Comparison of ENCODE assay signal across 12 cellular contexts in the genomic region with DNA sequence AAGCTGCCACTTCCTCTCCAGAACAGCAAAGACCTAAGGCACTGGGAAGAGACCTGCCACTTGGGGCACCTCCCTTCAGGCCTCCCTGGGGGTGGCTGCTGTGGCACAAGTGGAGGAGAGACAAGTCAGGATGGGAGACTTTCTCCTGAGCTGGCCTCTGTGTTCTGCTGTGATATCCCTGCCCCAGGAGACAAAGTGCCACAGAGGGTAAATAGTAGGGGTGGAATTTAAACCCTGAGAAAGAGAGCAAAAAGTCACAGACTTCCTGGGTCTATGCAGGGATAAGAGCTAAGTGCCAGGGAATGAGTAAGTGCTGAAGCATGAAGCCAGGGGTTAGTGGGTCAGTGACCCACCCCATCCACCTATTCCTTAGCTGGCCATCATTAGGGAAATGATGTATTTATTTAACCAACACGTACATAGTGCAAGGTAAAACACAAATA.
DNase-seq lines count a peak whose midpoint lies in the region; ATAC-seq and TF ChIP-seq lines count a peak whose summit lies in the region.
"Had no signal": no experiment of that assay in that cellular context is flagged by ENCODE, and none has a peak within 500 bp of the region (broad histone marks: within the 10 kb centered on the region; RNA-seq: fewer than 3 reads in every experiment).

No MANE protein-coding gene starts in this region.

- H3K4me1 ChIP-seq in mesendoderm (ENCODE audit: control insufficient read depth, low read depth, low read length): peaks cover 23% of the 10 kb centered on the region

- H3K4me1 Mint-ChIP-seq in MCF 10A (ENCODE audit: insufficient read depth, unreplicated experiment): peaks cover 40% of the 10 kb centered on the region
- H3K4me1 Mint-ChIP-seq in activated CD4-positive, alpha-beta T cell treated with anti-CD3 and anti-CD28 coated beads for 36 hours: peaks cover 9% of the 10 kb centered on the region
- H3K4me1 Mint-ChIP-seq: activated B cell treated with CpG ODN at 0.5 μM for 24 hours had no signal

- H3K36me3 Mint-ChIP-seq in MCF 10A (ENCODE audit: insufficient read depth, unreplicated experiment): no peaks in the 10 kb centered on the region
- H3K36me3 Mint-ChIP-seq in activated CD4-positive, alpha-beta T cell treated with anti-CD3 and anti-CD28 coated beads for 36 hours (ENCODE audit: low read depth): no peaks in the 10 kb centered on the region

- H3K4me2 ChIP-seq in mesendoderm (ENCODE audit: low read length): no peak overlapping the region

- intact Hi-C loops in MCF 10A (cut with micrococcal nuclease): no loop called here
- intact Hi-C loops in activated CD4-positive, alpha-beta T cell treated with anti-CD3 and anti-CD28 coated beads for 36 hours (cut with DNase I, micrococcal nuclease): no loop called here

- no peaks in the 10 kb centered on the region for H3K27me3 Mint-ChIP-seq in MCF 10A (ENCODE audit: insufficient read depth, unreplicated experiment)
- peaks cover 2% of the 10 kb centered on the region for H3K27me3 Mint-ChIP-seq in activated CD4-positive, alpha-beta T cell treated with anti-CD3 and anti-CD28 coated beads for 36 hours

- no CpG with 5 or more reads among the region's 1 CpG for WGBS in mesendoderm (ENCODE audit: extremely low coverage, insufficient coverage, low lambda C conversion rate)

- peak; percentile 61 for DNase-seq in AG10803 (ENCODE audit: low read depth)
- DNase-seq in LoVo (ENCODE audit: low spot score): peak; percentile 46
- DNase-seq in MCF 10A (ENCODE audit: unreplicated experiment): peak; percentile 69
- peak; percentile 66 for DNase-seq in mesendoderm
- no peak for DNase-seq in effector CD4-positive, alpha-beta T cell
- no peak for DNase-seq in activated naive CD4-positive, alpha-beta T cell treated with Interleukin-2 at 50 U/mL for 16 hours
- no peak for DNase-seq in activated CD4-positive, alpha-beta T cell treated with anti-CD3 and anti-CD28 coated beads for 36 hours
- DNase-seq: activated B cell treated with CpG ODN at 0.5 μM for 24 hours, amniotic stem cell, NCI-H2171 had no signal

- H3K36me3 ChIP-seq in mesendoderm (ENCODE audit: control insufficient read depth, insufficient read depth, low read length): no peaks in the 10 kb centered on the region
- H3K36me3 ChIP-seq: suprapubic skin had no signal

- H4K5ac ChIP-seq in mesendoderm (ENCODE audit: low read length): no peak overlapping the region

- H3K9ac ChIP-seq in mesendoderm (ENCODE audit: low read length): peak overlapping the region; percentile 20

- peak overlapping the region; percentile 69 for H3K27ac Mint-ChIP-seq in MCF 10A (ENCODE audit: low read depth, unreplicated experiment)
- no peak overlapping the region for H3K27ac Mint-ChIP-seq in activated CD4-positive, alpha-beta T cell treated with anti-CD3 and anti-CD28 coated beads for 36 hours
- H3K27ac Mint-ChIP-seq: activated B cell treated with CpG ODN at 0.5 μM for 24 hours had no signal

- H2BK15ac ChIP-seq in mesendoderm (replicated peaks; ENCODE audit: low read depth): no peak overlapping the region

- H3K4ac ChIP-seq in mesendoderm (ENCODE audit: low read depth, low read length): peak overlapping the region; percentile 61

- H3K27ac ChIP-seq in mesendoderm (ENCODE audit: low read depth, low read length): peak overlapping the region; percentile 74
- H3K27ac ChIP-seq: suprapubic skin had no signal

- no peak overlapping the region for H3K4me3 Mint-ChIP-seq in MCF 10A (ENCODE audit: unreplicated experiment)
- no peak overlapping the region for H3K4me3 Mint-ChIP-seq in activated CD4-positive, alpha-beta T cell treated with anti-CD3 and anti-CD28 coated beads for 36 hours
- H3K4me3 Mint-ChIP-seq: activated B cell treated with CpG ODN at 0.5 μM for 24 hours had no signal

- H3K27me3 ChIP-seq in mesendoderm (ENCODE audit: insufficient read depth, low read length, poor library complexity): no peaks in the 10 kb centered on the region
- H3K27me3 ChIP-seq: suprapubic skin had no signal

- H2BK5ac ChIP-seq in mesendoderm (ENCODE audit: low read length): peak overlapping the region; percentile 79

- H3K79me2 ChIP-seq in mesendoderm (ENCODE audit: control insufficient read depth, insufficient read depth, low read length): no peaks in the 10 kb centered on the region

- peak overlapping the region; percentile 81 for H3K56ac ChIP-seq in mesendoderm (ENCODE audit: low read length)

- no peaks in the 10 kb centered on the region for H3K79me1 ChIP-seq in mesendoderm (ENCODE audit: low read length)

- no peak overlapping the region for H3K4me3 ChIP-seq in AG10803 (ENCODE audit: low read length)
- H3K4me3 ChIP-seq in mesendoderm (ENCODE audit: low read length): no peak overlapping the region
- H3K4me3 ChIP-seq: suprapubic skin had no signal

- POLR2A ChIA-PET in MCF 10A (lab: Yijun Ruan, JAX): interaction anchor here (0.6 to 2.5 kb wide), 9 partner anchors 8 to 295 kb away, joined by 3 to 14 read pairs (median 4); no protein-coding TSS in a partner anchor
- POLR2A ChIA-PET in activated CD4-positive, alpha-beta T cell treated with anti-CD3 and anti-CD28 coated beads for 36 hours (lab: Charles Lee): no interaction called here

- H3K9me3 Mint-ChIP-seq in MCF 10A (ENCODE audit: unreplicated experiment): no peaks in the 10 kb centered on the region
- H3K9me3 Mint-ChIP-seq in activated CD4-positive, alpha-beta T cell treated with anti-CD3 and anti-CD28 coated beads for 36 hours (ENCODE audit: low read depth): no peaks in the 10 kb centered on the region
- H3K9me3 Mint-ChIP-seq: activated B cell treated with CpG ODN at 0.5 μM for 24 hours had no signal

- H3K23ac ChIP-seq in mesendoderm (ENCODE audit: low read length): no peak overlapping the region

- peak overlapping the region; percentile 9 for H3K18ac ChIP-seq in mesendoderm (ENCODE audit: low read length)

- H2AK5ac ChIP-seq in mesendoderm (ENCODE audit: low read length): peak overlapping the region; percentile 32

- TF ChIP-seq CTCF in AG10803 (conservative IDR thresholded peaks at IDR 0.05; ENCODE audit: low read length) (no peak; the same call in 1 of the 2 replicates), MCF 10A (IDR thresholded peaks at IDR 0.05; ENCODE audit: unreplicated experiment) (no peak)

- BruUV-seq in MCF 10A (replicated peaks; lab: Mats Ljungman, UMichigan): TSS peak; percentile 48

- H2BK120ac ChIP-seq in mesendoderm (ENCODE audit: low read depth, low read length): no peak overlapping the region

- CTCF ChIA-PET in MCF 10A (lab: Yijun Ruan, JAX): interaction anchor here (1.0 to 2.4 kb wide), 5 partner anchors 15 to 274 kb away, joined by 3 to 8 read pairs (median 4); no protein-coding TSS in a partner anchor
- CTCF ChIA-PET in activated CD4-positive, alpha-beta T cell treated with anti-CD3 and anti-CD28 coated beads for 36 hours (lab: Charles Lee): interaction anchor here (0.5 to 1.1 kb wide), 2 partner anchors 36 to 254 kb away, joined by 3 read pairs; no protein-coding TSS in a partner anchor

- H4K8ac ChIP-seq in mesendoderm (ENCODE audit: low read depth, low read length): no peak overlapping the region

- no peak for ATAC-seq in HG03378 (IDR thresholded peaks at IDR 0.05; ENCODE audit: unreplicated experiment)
- no peak for ATAC-seq in activated CD4-positive, alpha-beta T cell treated with anti-CD3 and anti-CD28 coated beads for 36 hours

Comparison
In these comparisons a context has a peak if more than half of its experiments do, and no peak if none do; other contexts are left out.
1. DNase-seq: peak in AG10803 (single experiment), LoVo (single experiment), MCF 10A (single experiment) and mesendoderm (single experiment); none in effector CD4-positive, alpha-beta T cell (single experiment), activated naive CD4-positive, alpha-beta T cell treated with Interleukin-2 at 50 U/mL for 16 hours (single experiment) and activated CD4-positive, alpha-beta T cell treated with anti-CD3 and anti-CD28 coated beads for 36 hours (single experiment).